Comparison of ENCODE assay signal across 20 cellular contexts in the genomic region with DNA sequence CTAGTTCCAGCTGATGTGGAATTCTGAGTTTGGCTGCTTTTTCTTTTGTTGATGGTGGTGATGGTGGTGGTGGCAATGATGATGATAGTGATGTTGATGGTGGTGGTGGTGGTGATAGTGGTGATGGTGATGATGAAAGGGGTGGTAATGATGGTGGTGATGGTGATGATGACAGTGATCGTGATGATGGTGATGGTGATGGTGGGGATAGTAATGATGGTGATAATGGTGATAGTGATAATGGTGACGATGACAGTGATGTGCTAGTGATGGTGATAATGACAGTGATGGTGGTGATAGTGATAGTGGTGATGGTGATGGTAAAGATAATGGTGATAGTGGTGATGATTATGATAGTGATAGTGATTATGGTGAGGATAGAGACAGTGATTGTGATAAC.
"Had no signal": no experiment of that assay in that cellular context is flagged by ENCODE, and none has a peak within 500 bp of the region (broad histone marks: within the 10 kb centered on the region; RNA-seq: fewer than 3 reads in every experiment).

No MANE protein-coding gene starts in this region.

- H3K27me3 ChIP-seq: esophagus muscularis mucosa, gastrocnemius medialis, pancreas, right atrium auricular region, transverse colon, uterus had no signal

- ATAC-seq: activated CD4-positive, alpha-beta T cell treated with anti-CD3 and anti-CD28 coated beads for 36 hours; gastrocnemius medialis; left ventricle myocardium superior; pancreas; psoas muscle had no signal

- H3K27ac ChIP-seq: coronary artery, gastrocnemius medialis, pancreas, psoas muscle, right atrium auricular region, transverse colon, uterus had no signal

- DNase-seq: activated B cell treated with CpG ODN at 0.5 μM for 24 hours; activated CD4-positive, alpha-beta memory T cell treated with anti-CD3 and anti-CD28 coated beads for 36 hours; activated CD4-positive, alpha-beta T cell treated with anti-CD3 and anti-CD28 coated beads for 36 hours; activated naive CD4-positive, alpha-beta T cell; amniotic stem cell; gastrocnemius medialis; hypothalamus; left ventricle myocardium superior; mammary epithelial cell; midbrain; pancreas; psoas muscle; stimulated activated CD4-positive, alpha-beta T cell treated with anti-CD3 and anti-CD28 coated beads, Interleukin-4, amount 100 ng/mL, for 4 hours; T1000; transverse colon; uterus had no signal

- FAIRE-seq: bronchial epithelial cell, pancreas had no signal

- H3K4me1 ChIP-seq: pancreas had no signal

- H3K9me3 ChIP-seq: esophagus muscularis mucosa, gastrocnemius medialis, pancreas, psoas muscle, right atrium auricular region, transverse colon, uterus had no signal

- H3K36me3 ChIP-seq: esophagus muscularis mucosa, gastrocnemius medialis, pancreas, right atrium auricular region, transverse colon, uterus had no signal

- H3K4me3 ChIP-seq: coronary artery, esophagus muscularis mucosa, gastrocnemius medialis, pancreas, psoas muscle, right atrium auricular region, transverse colon, uterus had no signal
